11 cellular contexts compared by ENCODE assay signal in the genomic region with DNA sequence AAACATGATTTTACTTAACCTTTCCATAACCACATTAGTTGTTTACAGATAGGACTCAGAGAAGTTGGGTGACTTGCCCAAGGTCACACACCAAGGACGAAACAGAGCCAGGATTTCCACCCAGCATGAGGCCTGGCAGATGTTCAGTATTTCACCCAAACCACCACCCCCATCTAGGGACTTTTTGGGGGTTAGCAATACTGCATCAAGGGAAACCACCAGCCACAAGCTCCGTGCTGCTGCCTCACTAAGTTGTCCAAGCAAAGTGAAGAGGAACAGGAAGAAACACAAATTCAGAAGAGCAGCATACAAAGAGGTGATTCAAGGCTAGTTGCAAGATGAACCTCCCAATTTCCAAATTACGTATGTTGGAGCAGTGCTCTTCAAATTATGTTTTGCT.
A peak's percentile ranks its signal among the peaks of the same experiment; 100 is the strongest.
DNase-seq lines count a peak whose midpoint lies in the region; ATAC-seq and TF ChIP-seq lines count a peak whose summit lies in the region.
"Had no signal": no experiment of that assay in that cellular context is flagged by ENCODE, and none has a peak within 500 bp of the region (broad histone marks: within the 10 kb centered on the region; RNA-seq: fewer than 3 reads in every experiment).

No MANE protein-coding gene starts in this region.

- peak; percentile 82 for ATAC-seq in GM19043 (IDR thresholded peaks at IDR 0.05; ENCODE audit: low read depth, unreplicated experiment)
- peak; percentile 94 for ATAC-seq in HG02885 (IDR thresholded peaks at IDR 0.05; ENCODE audit: poor library complexity, unreplicated experiment)
- no peak for ATAC-seq in activated T-helper 17 cell treated with anti-CD3 and anti-CD28 coated beads, Interleukin-2, amount 50 U/mL, for 72 hours (replicated peaks)
- ATAC-seq: left lobe of liver had no signal

- DNase-seq in GM12865 (ENCODE audit: low read depth) (peak; percentile 75), DMS 273 treated with DMSO at 0.1 percent for 48 hours (lab: John Stamatoyannopoulos, UW) (no peak), A172 (ENCODE audit: low spot score) (no peak)
- no peak for DNase-seq in effector CD8-positive, alpha-beta T cell (lab: John Stamatoyannopoulos, UW)
- DNase-seq: EL had no signal

- H3K9ac ChIP-seq in OCI-LY1 (ENCODE audit: low read length): no peak overlapping the region

- H3K4me1 Mint-ChIP-seq in activated T-helper 17 cell treated with anti-CD3 and anti-CD28 coated beads, Interleukin-2, amount 50 U/mL, for 72 hours: no peaks in the 10 kb centered on the region

- peak overlapping the region; percentile 69 for H3K27ac ChIP-seq in OCI-LY1 (ENCODE audit: low read depth, low read length, poor library complexity, severe bottlenecking)
- H3K27ac ChIP-seq: tibial nerve had no signal

- no peaks in the 10 kb centered on the region for H3K27me3 Mint-ChIP-seq in activated T-helper 17 cell treated with anti-CD3 and anti-CD28 coated beads, Interleukin-2, amount 50 U/mL, for 72 hours

- H3K27me3 ChIP-seq in OCI-LY1 (ENCODE audit: insufficient read depth, low read length): no peaks in the 10 kb centered on the region
- H3K27me3 ChIP-seq: tibial nerve had no signal

- no peaks in the 10 kb centered on the region for H3F3A ChIP-seq in OCI-LY1 (ENCODE audit: insufficient read depth, low read length)

- H3K9me3 ChIP-seq in OCI-LY1 (ENCODE audit: low read length): no peaks in the 10 kb centered on the region

- H3K4me1 ChIP-seq in OCI-LY1 (ENCODE audit: insufficient read depth, low read length, severe bottlenecking): peaks cover 49% of the 10 kb centered on the region
- H3K4me1 ChIP-seq: tibial nerve had no signal

- peaks cover 9% of the 10 kb centered on the region for H3K9me3 Mint-ChIP-seq in activated T-helper 17 cell treated with anti-CD3 and anti-CD28 coated beads, Interleukin-2, amount 50 U/mL, for 72 hours

- no peak overlapping the region for H3K27ac Mint-ChIP-seq in activated T-helper 17 cell treated with anti-CD3 and anti-CD28 coated beads, Interleukin-2, amount 50 U/mL, for 72 hours

- H3K79me2 ChIP-seq in OCI-LY1 (ENCODE audit: insufficient read depth, low read length): no peaks in the 10 kb centered on the region

- H3K4me2 ChIP-seq in OCI-LY1 (ENCODE audit: low read length): no peak overlapping the region

- H3K4me3 Mint-ChIP-seq in activated T-helper 17 cell treated with anti-CD3 and anti-CD28 coated beads, Interleukin-2, amount 50 U/mL, for 72 hours: no peak overlapping the region

- H2AFZ ChIP-seq in OCI-LY1 (ENCODE audit: low read length): no peak overlapping the region

- no peaks in the 10 kb centered on the region for H3K36me3 Mint-ChIP-seq in activated T-helper 17 cell treated with anti-CD3 and anti-CD28 coated beads, Interleukin-2, amount 50 U/mL, for 72 hours (ENCODE audit: low read depth)

- no peaks in the 10 kb centered on the region for H3K36me3 ChIP-seq in OCI-LY1 (ENCODE audit: insufficient read depth, low read length)
- H3K36me3 ChIP-seq: tibial nerve had no signal

- H3K4me3 ChIP-seq in GM12865 (ENCODE audit: low read depth, low read length) (no peak overlapping the region), OCI-LY1 (ENCODE audit: low read depth, low read length, poor library complexity, severe bottlenecking) (no peak overlapping the region)
- H3K4me3 ChIP-seq: tibial nerve had no signal

- H3K9me2 ChIP-seq in OCI-LY1 (ENCODE audit: low read depth, low read length): no peaks in the 10 kb centered on the region

- TF ChIP-seq CTCF in GM12865 (IDR thresholded peaks at IDR 0.05; ENCODE audit: insufficient read depth, low read depth, low read length, missing control alignments) (no peak), OCI-LY1 (IDR thresholded peaks at IDR 0.05; ENCODE audit: low read length) (peak; percentile 10; the same call in 1 of the 2 replicates)

- H4K20me1 ChIP-seq in OCI-LY1 (ENCODE audit: insufficient read depth, low read length): no peaks in the 10 kb centered on the region
